Comparison of ENCODE assay signal across 8 cellular contexts in genomic region chr17:1716076-1716911, GRCh38. TPM values are rescaled to one million over a fixed set of nuclear protein-coding genes. Genes with fewer than 3 reads are reported as not detected.
DNase-seq lines count a peak whose midpoint lies in the region; ATAC-seq, FAIRE-seq and TF ChIP-seq lines count a peak whose summit lies in the region.

No MANE protein-coding gene starts in this region.

- no peaks in the 10 kb centered on the region for H4K20me1 ChIP-seq in OCI-LY3 (ENCODE audit: insufficient read depth, low read length)

- peak; percentile 41 for FAIRE-seq in D721Med (lab: Jason Lieb, UNC)

- H3K36me3 ChIP-seq in OCI-LY3 (replicated peaks; ENCODE audit: low read depth, low read length), result no peaks in the 10 kb centered on the region

- H3K27me3 ChIP-seq in OCI-LY3 (ENCODE audit: low read depth, low read length), result no peaks in the 10 kb centered on the region
- H3K27me3 ChIP-seq in mononuclear cell (ENCODE audit: insufficient read depth, low read length), result no peaks in the 10 kb centered on the region

- H3K4me3 ChIP-seq in OCI-LY3 (ENCODE audit: low read length), result peak overlapping the region; percentile 96
- peak overlapping the region; percentile 92 for H3K4me3 ChIP-seq in epithelial cell of esophagus (ENCODE audit: low read length)
- H3K4me3 ChIP-seq in mononuclear cell (ENCODE audit: low read length), result peak overlapping the region; percentile 69

- peak overlapping the region; percentile 99 for H3K9ac ChIP-seq in OCI-LY3 (ENCODE audit: low read length)

- H3K4me2 ChIP-seq in OCI-LY3 (ENCODE audit: low read length), result peak overlapping the region; percentile 78

- H2AFZ ChIP-seq in OCI-LY3 (ENCODE audit: low read depth, low read length), result no peak overlapping the region

- no peaks in the 10 kb centered on the region for H3K79me2 ChIP-seq in OCI-LY3 (ENCODE audit: low read length)

- H3K4me1 ChIP-seq in OCI-LY3 (ENCODE audit: low read length) (peaks cover 14% of the 10 kb centered on the region), mononuclear cell (ENCODE audit: insufficient read depth, low read length) (peaks cover 45% of the 10 kb centered on the region)

- ATAC-seq in GM21515 (IDR thresholded peaks at IDR 0.05; ENCODE audit: unreplicated experiment), result peak; percentile 67

- TF ChIP-seq CTCF in D721Med (IDR thresholded peaks at IDR 0.05; ENCODE audit: insufficient read depth, missing control alignments) (no peak), OCI-LY3 (IDR thresholded peaks at IDR 0.05; ENCODE audit: low read depth, low read length) (no peak), epithelial cell of esophagus (IDR thresholded peaks at IDR 0.05; ENCODE audit: insufficient read depth, low read depth, low read length, missing control alignments) (peak; percentile 35)

- H3K9me3 ChIP-seq in OCI-LY3 (ENCODE audit: insufficient read depth, low read length) (no peaks in the 10 kb centered on the region), mononuclear cell (ENCODE audit: low read depth, low read length) (no peaks in the 10 kb centered on the region)

- DNase-seq in D721Med (ENCODE audit: insufficient read length, low spot score) (peak; percentile 99), HuH-7 (ENCODE audit: low spot score) (peak; percentile 92), activated T-cell treated with anti-CD3 and anti-CD28 coated beads for 4 hours (peak; percentile 99), epithelial cell of esophagus (ENCODE audit: low read depth) (peak; percentile 100)
- DNase-seq in stimulated activated CD8-positive, alpha-beta memory T cell treated with anti-CD3 and anti-CD28 coated beads, Interleukin-4, amount 100 ng/mL, for 1 hour (ENCODE audit: low read depth in 2 of 2, low spot score in 1 of 2), result peak; percentile 98 to 100

- H3K27ac ChIP-seq in OCI-LY3 (ENCODE audit: low read length), result peak overlapping the region; percentile 95

RNA-seq across cellular contexts. Expression of gene TLCD2, which starts 6.1 kb away (rescaled TPM):
- under 0.01 TPM for total RNA-seq in mononuclear cell

RNA-seq across cellular contexts. Expression of gene WDR81, which starts 8.2 kb away (rescaled TPM):
- 19.9 TPM for total RNA-seq in mononuclear cell

RNA-seq across cellular contexts. Expression of gene SERPINF2, which starts 26.4 kb away (rescaled TPM):
- total RNA-seq in mononuclear cell, result 0.52 TPM

RNA-seq across cellular contexts. Expression of gene PRPF8, which starts 31.6 kb away (rescaled TPM):
- total RNA-seq in mononuclear cell, result 186 TPM

RNA-seq across cellular contexts. Expression of gene SERPINF1, which starts 45.6 kb away (rescaled TPM):
- 15.1 TPM for total RNA-seq in mononuclear cell

Comparison
In these comparisons a context has a peak if more than half of its experiments do, and no peak if none do; other contexts are left out.
1. Peak in every context shown above with its lines: DNase-seq, ATAC-seq, H3K4me3 ChIP-seq and H3K27ac ChIP-seq.